In genomic region chr13:19382111-19382510, GRCh38 we compare ENCODE assay signal across 28 cellular contexts.
"Had no signal": no experiment of that assay in that cellular context is flagged by ENCODE, and none has a peak within 500 bp of the region (broad histone marks: within the 10 kb centered on the region; RNA-seq: fewer than 3 reads in every experiment).

No MANE protein-coding gene starts in this region.

- DNase-seq: hippocampal formation; immature natural killer cell; kidney; left colon; left lung; lower lobe of right lung; mammary epithelial cell; mesenchymal stem cell; naive thymus-derived CD8-positive, alpha-beta T cell; occipital lobe; ovary; right lobe of liver; stimulated activated CD4-positive, alpha-beta T cell treated with anti-CD3 and anti-CD28 coated beads, Interleukin-12 subunit alpha, Interleukin-12 subunit beta, amount 100 ng/mL, for 4 hours; stimulated activated CD4-positive, alpha-beta T cell treated with anti-CD3 and anti-CD28 coated beads, Interleukin-15, amount 100 ng/mL, for 24 hours; stimulated activated CD4-positive, alpha-beta T cell treated with anti-CD3 and anti-CD28 coated beads, Interleukin-2, amount 100 ng/mL, for 24 hours; stimulated activated CD4-positive, alpha-beta T cell treated with anti-CD3 and anti-CD28 coated beads, Interleukin-4, amount 100 ng/mL, for 1 hour; stimulated activated naive CD4-positive, alpha-beta T cell treated with Interleukin-2 at 50 U/mL for 16 hours; stimulated activated naive CD8-positive, alpha-beta T cell treated with anti-CD3 and anti-CD28 coated beads, Interleukin-15, amount 100 ng/mL, for 72 hours; substantia nigra; uterus had no signal

- H3K27ac Mint-ChIP-seq: immature natural killer cell; naive thymus-derived CD8-positive, alpha-beta T cell; nephron; neural progenitor cell; progenitor cell of endocrine pancreas; stimulated activated effector memory CD8-positive, alpha-beta T cell treated with anti-CD3 and anti-CD28 coated beads, Interleukin-12 subunit alpha, Interleukin-12 subunit beta, amount 100 ng/mL, for 72 hours; stimulated activated naive CD8-positive, alpha-beta T cell treated with anti-CD3 and anti-CD28 coated beads, Interleukin-15, amount 100 ng/mL, for 72 hours; type B pancreatic cell had no signal

- H3K36me3 Mint-ChIP-seq: immature natural killer cell; neural progenitor cell; stimulated activated effector memory CD8-positive, alpha-beta T cell treated with anti-CD3 and anti-CD28 coated beads, Interleukin-12 subunit alpha, Interleukin-12 subunit beta, amount 100 ng/mL, for 72 hours; type B pancreatic cell had no signal

- H3K27ac ChIP-seq: left lung, lower lobe of right lung, neural progenitor cell, neutrophil, ovary, right atrium auricular region, right lobe of liver, tibial nerve, uterus had no signal

- H3K4me2 ChIP-seq: neural progenitor cell had no signal

- H3K4me3 ChIP-seq: left lung, lower lobe of right lung, neural progenitor cell, ovary, right atrium auricular region, right lobe of liver, tibial nerve, uterus had no signal

- H3K4me1 Mint-ChIP-seq: immature natural killer cell; naive thymus-derived CD8-positive, alpha-beta T cell; nephron; neural progenitor cell; stimulated activated effector memory CD8-positive, alpha-beta T cell treated with anti-CD3 and anti-CD28 coated beads, Interleukin-12 subunit alpha, Interleukin-12 subunit beta, amount 100 ng/mL, for 72 hours; stimulated activated naive CD8-positive, alpha-beta T cell treated with anti-CD3 and anti-CD28 coated beads, Interleukin-15, amount 100 ng/mL, for 72 hours had no signal

- H3K36me3 ChIP-seq: left lung, lower lobe of right lung, neural progenitor cell, neutrophil, ovary, right atrium auricular region, right lobe of liver, tibial nerve, uterus had no signal

- H3K9me3 Mint-ChIP-seq: stimulated activated effector memory CD8-positive, alpha-beta T cell treated with anti-CD3 and anti-CD28 coated beads, Interleukin-12 subunit alpha, Interleukin-12 subunit beta, amount 100 ng/mL, for 72 hours had no signal

- H3K9me3 ChIP-seq: lower lobe of right lung, neutrophil, ovary, right atrium auricular region, right lobe of liver, tibial nerve, uterus had no signal

- H3K27me3 Mint-ChIP-seq: progenitor cell of endocrine pancreas, type B pancreatic cell had no signal

- H3K4me1 ChIP-seq: left lung, lower lobe of right lung, neural progenitor cell, right atrium auricular region, right lobe of liver, tibial nerve, uterus had no signal

- H3K27me3 ChIP-seq: neural progenitor cell, neutrophil, ovary, right atrium auricular region, right lobe of liver, tibial nerve, uterus had no signal

- H3K4me3 Mint-ChIP-seq: immature natural killer cell; naive thymus-derived CD8-positive, alpha-beta T cell; nephron; neural progenitor cell; stimulated activated effector memory CD8-positive, alpha-beta T cell treated with anti-CD3 and anti-CD28 coated beads, Interleukin-12 subunit alpha, Interleukin-12 subunit beta, amount 100 ng/mL, for 72 hours; stimulated activated naive CD8-positive, alpha-beta T cell treated with anti-CD3 and anti-CD28 coated beads, Interleukin-15, amount 100 ng/mL, for 72 hours; type B pancreatic cell had no signal

- H2AFZ ChIP-seq: neural progenitor cell had no signal
